ENCODE assay signal across 1 cellular context in the genomic region with DNA sequence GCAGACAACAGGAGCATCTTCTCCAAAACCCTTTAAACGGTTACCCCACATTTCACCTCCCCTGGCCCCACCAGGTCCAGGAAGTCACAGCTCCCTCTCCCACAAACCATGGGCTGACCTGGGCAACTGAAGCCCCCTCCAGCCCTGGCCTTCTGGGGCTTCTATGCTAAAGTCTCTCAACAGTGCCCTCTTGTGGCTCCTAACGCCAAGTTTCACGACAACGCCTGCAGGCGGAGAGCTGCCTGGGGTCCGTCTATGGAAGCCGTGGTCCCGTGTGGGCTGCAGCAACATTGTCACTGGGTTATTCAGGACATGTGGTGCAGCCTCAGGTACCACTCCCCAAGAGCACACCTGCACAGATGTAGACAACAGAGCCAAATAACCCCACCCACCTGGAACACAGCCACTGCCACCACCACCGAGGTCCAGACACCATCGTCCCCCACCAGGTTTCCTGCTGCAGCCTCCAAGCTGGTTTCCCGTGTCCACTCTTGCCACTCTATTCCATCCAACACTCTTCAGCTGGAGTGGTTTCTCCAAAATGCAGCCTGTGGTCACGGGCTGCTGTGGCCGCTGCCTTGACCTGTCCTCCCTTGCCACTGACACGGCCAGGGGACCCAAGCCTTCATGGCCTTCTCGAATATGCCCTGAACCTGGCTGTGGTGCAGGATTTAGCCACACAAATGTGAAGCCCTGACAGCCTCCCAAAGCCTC.
TF ChIP-seq lines count a peak whose summit lies in the region.

No MANE protein-coding gene starts in this region.

TF ChIP-seq in GM12878, 131 proteins besides CTCF, POLR2A, EP300 and RAD21 (continued from another document):
- TF ChIP-seq, protein P1, sequence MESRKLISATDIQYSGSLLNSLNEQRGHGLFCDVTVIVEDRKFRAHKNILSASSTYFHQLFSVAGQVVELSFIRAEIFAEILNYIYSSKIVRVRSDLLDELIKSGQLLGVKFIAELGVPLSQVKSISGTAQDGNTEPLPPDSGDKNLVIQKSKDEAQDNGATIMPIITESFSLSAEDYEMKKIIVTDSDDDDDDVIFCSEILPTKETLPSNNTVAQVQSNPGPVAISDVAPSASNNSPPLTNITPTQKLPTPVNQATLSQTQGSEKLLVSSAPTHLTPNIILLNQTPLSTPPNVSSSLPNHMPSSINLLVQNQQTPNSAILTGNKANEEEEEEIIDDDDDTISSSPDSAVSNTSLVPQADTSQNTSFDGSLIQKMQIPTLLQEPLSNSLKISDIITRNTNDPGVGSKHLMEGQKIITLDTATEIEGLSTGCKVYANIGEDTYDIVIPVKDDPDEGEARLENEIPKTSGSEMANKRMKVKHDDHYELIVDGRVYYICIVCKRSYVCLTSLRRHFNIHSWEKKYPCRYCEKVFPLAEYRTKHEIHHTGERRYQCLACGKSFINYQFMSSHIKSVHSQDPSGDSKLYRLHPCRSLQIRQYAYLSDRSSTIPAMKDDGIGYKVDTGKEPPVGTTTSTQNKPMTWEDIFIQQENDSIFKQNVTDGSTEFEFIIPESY (IDR thresholded peaks at IDR 0.05): 0 out of 2 replicates have a peak, but pooled peaks have one; percentile 7
- TF ChIP-seq SMC3 (IDR thresholded peaks at IDR 0.05; ENCODE audit: borderline replicate concordance, low read length) (peak; percentile 44), ZNF274 (IDR thresholded peaks at IDR 0.05; ENCODE audit: insufficient read depth, insufficient read length) (no peak), ZNF217 (IDR thresholded peaks at IDR 0.05) (no peak), LARP7 (IDR thresholded peaks at IDR 0.05) (no peak)
- TF ChIP-seq, protein P2, sequence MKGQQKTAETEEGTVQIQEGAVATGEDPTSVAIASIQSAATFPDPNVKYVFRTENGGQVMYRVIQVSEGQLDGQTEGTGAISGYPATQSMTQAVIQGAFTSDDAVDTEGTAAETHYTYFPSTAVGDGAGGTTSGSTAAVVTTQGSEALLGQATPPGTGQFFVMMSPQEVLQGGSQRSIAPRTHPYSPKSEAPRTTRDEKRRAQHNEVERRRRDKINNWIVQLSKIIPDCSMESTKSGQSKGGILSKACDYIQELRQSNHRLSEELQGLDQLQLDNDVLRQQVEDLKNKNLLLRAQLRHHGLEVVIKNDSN (IDR thresholded peaks at IDR 0.05; ENCODE audit: borderline replicate concordance, extremely low read length, insufficient read depth, low read depth, low read length): no peak
- TF ChIP-seq, protein P3, sequence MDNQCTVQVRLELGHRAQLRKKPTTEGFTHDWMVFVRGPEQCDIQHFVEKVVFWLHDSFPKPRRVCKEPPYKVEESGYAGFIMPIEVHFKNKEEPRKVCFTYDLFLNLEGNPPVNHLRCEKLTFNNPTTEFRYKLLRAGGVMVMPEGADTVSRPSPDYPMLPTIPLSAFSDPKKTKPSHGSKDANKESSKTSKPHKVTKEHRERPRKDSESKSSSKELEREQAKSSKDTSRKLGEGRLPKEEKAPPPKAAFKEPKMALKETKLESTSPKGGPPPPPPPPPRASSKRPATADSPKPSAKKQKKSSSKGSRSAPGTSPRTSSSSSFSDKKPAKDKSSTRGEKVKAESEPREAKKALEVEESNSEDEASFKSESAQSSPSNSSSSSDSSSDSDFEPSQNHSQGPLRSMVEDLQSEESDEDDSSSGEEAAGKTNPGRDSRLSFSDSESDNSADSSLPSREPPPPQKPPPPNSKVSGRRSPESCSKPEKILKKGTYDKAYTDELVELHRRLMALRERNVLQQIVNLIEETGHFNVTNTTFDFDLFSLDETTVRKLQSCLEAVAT (IDR thresholded peaks at IDR 0.05): 0 out of 2 replicates have a peak, but pooled peaks have one; percentile 34
